Comparison of ENCODE assay signal across 2 cellular contexts in the genomic region with DNA sequence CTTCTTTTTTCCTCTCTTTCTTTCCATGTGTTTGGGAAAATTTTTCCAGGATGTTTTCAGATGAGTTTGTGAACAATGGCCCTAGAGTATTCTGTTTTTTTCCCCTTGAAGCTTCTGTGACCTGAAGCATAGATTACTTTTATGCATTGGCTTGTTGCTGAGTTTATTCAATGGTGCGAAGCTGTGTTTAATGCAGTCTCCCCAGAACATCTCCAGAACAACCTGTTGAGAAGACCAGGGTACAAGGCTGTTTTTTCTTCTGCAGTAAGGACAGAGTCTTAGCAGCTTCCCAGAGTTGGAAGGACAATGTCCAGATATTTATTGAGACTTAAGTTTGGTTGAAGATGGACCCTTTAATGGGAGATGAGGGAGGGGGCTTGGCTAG.
A peak's percentile ranks its signal among the peaks of the same experiment; 100 is the strongest.
TF ChIP-seq lines count a peak whose summit lies in the region.

No MANE protein-coding gene starts in this region.

TF ChIP-seq in GM23338, 12 proteins besides CTCF, POLR2A, EP300 and RAD21:
- no peak for TF ChIP-seq CREB1 (CRISPR knock-in tag; IDR thresholded peaks at IDR 0.05; ENCODE audit: low read depth)
- TF ChIP-seq POLR2AphosphoS5 (IDR thresholded peaks at IDR 0.05; ENCODE audit: low read depth) = peak; percentile 52; the same call in 1 of the 2 replicates

TF ChIP-seq in H1, 55 proteins besides CTCF, POLR2A, EP300 and RAD21:
- TF ChIP-seq EGR1 (IDR thresholded peaks at IDR 0.05; ENCODE audit: borderline replicate concordance, low read depth, low read length) = no peak
- TF ChIP-seq POLR2AphosphoS5 (IDR thresholded peaks at IDR 0.05; ENCODE audit: low read depth, low read length) = peak; percentile 68; the same call in 1 of the 2 replicates
- TF ChIP-seq CTBP2 (IDR thresholded peaks at IDR 0.05; ENCODE audit: borderline replicate concordance, insufficient read depth, insufficient read length, low read length) = no peak
- peak; percentile 74 for TF ChIP-seq TAF7 (optimal IDR thresholded peaks at IDR 0.05; ENCODE audit: borderline replicate concordance, low read depth, low read length)
- TF ChIP-seq CHD1 (IDR thresholded peaks at IDR 0.05; ENCODE audit: low read depth, low read length) = no peak
